8 cellular contexts compared by ENCODE assay signal in genomic region chr19:18349524-18350128, GRCh38. TPM values are rescaled to one million over a fixed set of nuclear protein-coding genes. Genes with fewer than 3 reads are reported as not detected.
DNase-seq lines count a peak whose midpoint lies in the region; ATAC-seq, FAIRE-seq and TF ChIP-seq lines count a peak whose summit lies in the region.

No MANE protein-coding gene starts in this region.

- no peak for DNase-seq in GM18507 (ENCODE audit: extremely low spot score, insufficient read length, low read depth)
- peak; percentile 48 for DNase-seq in RPMI8226
- peak; percentile 61 for DNase-seq in endothelial cell (ENCODE audit: low spot score)
- DNase-seq in nephron progenitor cell: peak; percentile 52

- FAIRE-seq in GM18507 (lab: Jason Lieb, UNC): peak; percentile 59

- H3K36me3 Mint-ChIP-seq in endothelial cell (ENCODE audit: low read depth, unreplicated experiment): peaks cover 9% of the 10 kb centered on the region
- no peaks in the 10 kb centered on the region for H3K36me3 Mint-ChIP-seq in nephron progenitor cell (ENCODE audit: low read depth)

- TF ChIP-seq CTCF in C4-2B (conservative IDR thresholded peaks at IDR 0.05) (peak; percentile 91), endothelial cell (IDR thresholded peaks at IDR 0.05; ENCODE audit: unreplicated experiment) (peak; percentile 54), nephron progenitor cell (IDR thresholded peaks at IDR 0.05) (peak; percentile 68)

- H3K9me3 Mint-ChIP-seq in endothelial cell (ENCODE audit: unreplicated experiment): no peaks in the 10 kb centered on the region
- no peaks in the 10 kb centered on the region for H3K9me3 Mint-ChIP-seq in nephron progenitor cell

- peaks cover 8% of the 10 kb centered on the region for H3K27me3 Mint-ChIP-seq in endothelial cell (ENCODE audit: unreplicated experiment)
- H3K27me3 Mint-ChIP-seq in nephron progenitor cell (ENCODE audit: low read depth, poor library complexity): peaks cover 40% of the 10 kb centered on the region

- H3K4me3 Mint-ChIP-seq in endothelial cell (ENCODE audit: unreplicated experiment): no peak overlapping the region
- no peak overlapping the region for H3K4me3 Mint-ChIP-seq in nephron progenitor cell

- H3K4me1 Mint-ChIP-seq in endothelial cell (ENCODE audit: unreplicated experiment) (peaks cover 5% of the 10 kb centered on the region), nephron progenitor cell (peaks cover 20% of the 10 kb centered on the region)

- no peak overlapping the region; the same call in 1 of the 2 replicates for H3K27ac ChIP-seq in C4-2B

- H3K27ac Mint-ChIP-seq in endothelial cell (ENCODE audit: unreplicated experiment): no peak overlapping the region
- no peak overlapping the region for H3K27ac Mint-ChIP-seq in nephron progenitor cell

- ATAC-seq in GM18907 (IDR thresholded peaks at IDR 0.05; ENCODE audit: unreplicated experiment) (no peak), HG02678 (IDR thresholded peaks at IDR 0.05; ENCODE audit: unreplicated experiment) (no peak), GM21423 (IDR thresholded peaks at IDR 0.05; ENCODE audit: unreplicated experiment) (no peak)

RNA-seq across cellular contexts. Expression of gene PGPEP1, which starts 9.2 kb away (rescaled TPM):
- total RNA-seq in endothelial cell (ENCODE audit: unreplicated experiment): 32.1 TPM

RNA-seq across cellular contexts. Expression of gene LSM4, which starts 26.8 kb away (rescaled TPM):
- total RNA-seq in endothelial cell (ENCODE audit: unreplicated experiment): 166 TPM

RNA-seq across cellular contexts. Expression of gene GDF15, which starts 36.3 kb away (rescaled TPM):
- total RNA-seq in endothelial cell (ENCODE audit: unreplicated experiment): 1.3 TPM

RNA-seq across cellular contexts. Expression of gene LRRC25, which starts 47.8 kb away (rescaled TPM):
- total RNA-seq in endothelial cell (ENCODE audit: unreplicated experiment): not detected
